In the genomic region with DNA sequence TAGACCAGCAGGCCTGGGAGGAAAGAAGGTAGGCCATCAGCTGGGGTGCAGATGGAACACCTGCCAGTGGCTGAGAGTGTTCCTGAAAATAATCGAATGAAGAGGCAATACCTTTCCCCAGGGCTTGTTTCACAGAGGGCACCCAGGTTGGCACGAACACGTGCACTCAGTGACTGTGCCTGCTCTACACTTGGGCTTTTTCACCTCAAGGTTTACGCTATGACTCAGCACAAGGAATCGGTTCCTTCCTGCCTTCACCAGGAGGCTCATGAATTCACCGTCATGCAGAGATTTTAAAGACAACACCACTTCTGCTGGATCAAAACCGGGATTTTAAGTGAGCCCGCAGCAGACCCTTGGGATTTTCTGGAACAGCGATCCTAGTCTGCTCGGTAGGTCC, we compare ENCODE assay signal across 1 cellular context.
A peak's percentile ranks its signal among the peaks of the same experiment; 100 is the strongest.
TF ChIP-seq lines count a peak whose summit lies in the region.

No MANE protein-coding gene starts in this region.

TF ChIP-seq in endothelial cell of umbilical vein, 7 proteins besides CTCF, POLR2A, EP300 and RAD21 (continued from another document):
- TF ChIP-seq MAX (IDR thresholded peaks at IDR 0.05; ENCODE audit: insufficient read depth, insufficient read length) (peak; percentile 36), EZH2 (IDR thresholded peaks at IDR 0.05; ENCODE audit: borderline replicate concordance, low read depth, low read length, severe bottlenecking) (no peak), GATA2 (IDR thresholded peaks at IDR 0.05; ENCODE audit: insufficient read depth, insufficient read length, low read depth, low read length) (no peak)
TF ChIP-seq in endothelial cell of umbilical vein: peak in this region for 2.
